17 cellular contexts compared by ENCODE assay signal in the genomic region with DNA sequence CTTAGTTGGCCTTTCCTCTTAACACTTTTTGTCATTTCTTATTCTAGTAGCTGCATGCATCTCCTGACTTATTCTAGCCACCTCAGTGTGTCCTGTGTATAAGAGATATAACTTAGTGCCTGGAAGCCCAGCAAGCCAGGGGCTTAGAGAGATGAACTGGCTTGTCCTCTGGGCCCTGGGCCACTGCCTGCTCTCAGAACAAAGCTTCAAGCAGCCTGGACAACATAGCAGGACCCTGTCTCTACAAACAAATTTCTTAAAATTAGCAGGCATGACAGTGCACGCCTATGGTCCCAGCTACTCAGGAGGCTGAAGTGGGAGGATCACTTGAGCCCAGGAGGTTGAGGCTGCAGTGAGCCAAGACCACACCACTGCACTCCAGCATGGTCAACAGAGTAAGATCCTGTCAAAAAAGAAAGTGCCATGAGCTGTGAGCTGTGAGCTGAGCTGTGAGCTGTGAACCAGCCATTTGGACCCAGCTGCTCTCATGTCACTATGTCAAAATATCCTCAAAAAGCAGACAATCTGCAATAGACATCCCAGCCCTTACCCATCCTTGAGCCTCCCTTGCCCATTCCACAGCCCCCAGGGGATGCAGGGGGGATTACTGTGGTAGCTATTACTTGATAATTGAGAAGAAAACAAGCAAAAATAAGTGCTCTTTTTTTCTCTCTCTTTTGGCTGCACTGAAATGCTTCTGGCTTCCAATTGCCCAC.
"Had no signal": no experiment of that assay in that cellular context is flagged by ENCODE, and none has a peak within 500 bp of the region (broad histone marks: within the 10 kb centered on the region; RNA-seq: fewer than 3 reads in every experiment).

No MANE protein-coding gene starts in this region.

- H3K9me3 ChIP-seq: ovary, prostate gland, thyroid gland had no signal

- DNase-seq: activated CD4-positive, alpha-beta T cell treated with anti-CD3 and anti-CD28 coated beads for 1 hour; activated CD4-positive, alpha-beta T cell treated with anti-CD3 and anti-CD28 coated beads, Interleukin-2, amount 50 U/mL, for 4 hours; activated naive CD4-positive, alpha-beta T cell treated with anti-CD3 and anti-CD28 coated beads, Interleukin-2, amount 10 ng/mL, durations not matched to agents 7 days and 5 days; activated T-cell treated with anti-CD3 and anti-CD28 coated beads, Interleukin-2, amount 50 U/mL, for 48 hours; amygdala; cortex of kidney; foreskin melanocyte; naive thymus-derived CD4-positive, alpha-beta T cell; ovary; right cardiac atrium; stimulated activated CD4-positive, alpha-beta T cell treated with anti-CD3 and anti-CD28 coated beads, Interleukin-1b, Interleukin-23, amount 100 ng/mL, for 48 hours; substantia nigra; T-helper 1 cell; thyroid gland had no signal

- ATAC-seq: naive thymus-derived CD4-positive, alpha-beta T cell had no signal

- H3K27me3 ChIP-seq: ovary, thyroid gland had no signal

- H3K27ac ChIP-seq: epithelial cell of prostate, ovary, prostate gland, skin epidermis, thyroid gland had no signal

- H3K4me1 ChIP-seq: prostate gland had no signal

- H3K4me3 ChIP-seq: ovary, prostate gland, skin epidermis, thyroid gland had no signal

- H3K36me3 ChIP-seq: ovary, prostate gland, thyroid gland had no signal
